20 cellular contexts compared by ENCODE assay signal in genomic region chr11:13286247-13286821, GRCh38. TPM values are rescaled to one million over a fixed set of nuclear protein-coding genes. Genes with fewer than 3 reads are reported as not detected.
DNase-seq lines count a peak whose midpoint lies in the region; ATAC-seq and TF ChIP-seq lines count a peak whose summit lies in the region.
"Had no signal": no experiment of that assay in that cellular context is flagged by ENCODE, and none has a peak within 500 bp of the region (broad histone marks: within the 10 kb centered on the region; RNA-seq: fewer than 3 reads in every experiment).

No MANE protein-coding gene starts in this region.

- H3K4me1 ChIP-seq in esophagus squamous epithelium = peaks cover 0 to 35% (median 3%) of the 10 kb centered on the region in 3 donors
- peaks cover 0 to 50% (median 0%) of the 10 kb centered on the region in 3 donors for H3K4me1 ChIP-seq in gastroesophageal sphincter
- H3K4me1 ChIP-seq in breast epithelium = no peaks in the 10 kb centered on the region

- H3K27ac ChIP-seq in esophagus squamous epithelium (no peak overlapping the region), gastroesophageal sphincter (no peak overlapping the region), breast epithelium (no peak overlapping the region)
- H3K27ac ChIP-seq: C4-2B, epithelial cell of prostate, PC-9, thoracic aorta had no signal

- no peak overlapping the region for H3K4me3 Mint-ChIP-seq in activated naive CD4-positive, alpha-beta T cell treated with anti-CD3 and anti-CD28 coated beads, Interleukin-2, amount 50 U/mL, for 24 hours
- no peak overlapping the region for H3K4me3 Mint-ChIP-seq in activated naive CD4-positive, alpha-beta T cell treated with anti-CD3 and anti-CD28 coated beads, Interleukin-2, amount 10 ng/mL, durations not matched to agents 7 days and 5 days
- H3K4me3 Mint-ChIP-seq in activated T-helper 1 cell treated with anti-CD3 and anti-CD28 coated beads, Interleukin-12 subunit alpha, Interleukin-12 subunit beta, Interleukin-2, Interleukin-4 antibody, amounts not matched to agents 30 ng/mL and 10 ng/mL and 1 ng/mL, durations not matched to agents 14 hours and 24 hours and 36 hours = peak overlapping the region; percentile 32
- H3K4me3 Mint-ChIP-seq: memory B cell; stimulated activated naive B cell treated with anti-CD40 and anti-IgM and Interleukin-4, amounts not matched to agents 10 μg/mL and 1 μg/mL and 100 μg/mL, for 72 hours had no signal

- 29 to 38% methylated on average over 2 of the region's 2 CpGs for WGBS in esophagus squamous epithelium, 2 donors
- 50% methylated on average over 2 of the region's 2 CpGs for WGBS in gastroesophageal sphincter (ENCODE audit: low coverage in 1 of 2), 2 donors

- H3K4me1 Mint-ChIP-seq in activated naive CD4-positive, alpha-beta T cell treated with anti-CD3 and anti-CD28 coated beads, Interleukin-2, amount 50 U/mL, for 24 hours = peaks cover 87% of the 10 kb centered on the region
- peaks cover 41% of the 10 kb centered on the region for H3K4me1 Mint-ChIP-seq in activated naive CD4-positive, alpha-beta T cell treated with anti-CD3 and anti-CD28 coated beads, Interleukin-2, amount 10 ng/mL, durations not matched to agents 7 days and 5 days
- H3K4me1 Mint-ChIP-seq in activated T-helper 1 cell treated with anti-CD3 and anti-CD28 coated beads, Interleukin-12 subunit alpha, Interleukin-12 subunit beta, Interleukin-2, Interleukin-4 antibody, amounts not matched to agents 30 ng/mL and 10 ng/mL and 1 ng/mL, durations not matched to agents 14 hours and 24 hours and 36 hours (ENCODE audit: low read depth) = peaks cover 90% of the 10 kb centered on the region

- no peaks in the 10 kb centered on the region for H3K9me3 ChIP-seq in esophagus squamous epithelium
- H3K9me3 ChIP-seq in gastroesophageal sphincter = no peaks in the 10 kb centered on the region
- H3K9me3 ChIP-seq in breast epithelium = no peaks in the 10 kb centered on the region
- H3K9me3 ChIP-seq: thoracic aorta had no signal

- no peak for TF ChIP-seq CTCF in esophagus squamous epithelium (IDR thresholded peaks at IDR 0.05)
- TF ChIP-seq CTCF in gastroesophageal sphincter (IDR thresholded peaks at IDR 0.05) = no peak
- TF ChIP-seq CTCF in breast epithelium (IDR thresholded peaks at IDR 0.05) = no peak

- CTCF ChIA-PET in activated naive CD4-positive, alpha-beta T cell treated with anti-CD3 and anti-CD28 coated beads, Interleukin-2, amount 10 ng/mL, durations not matched to agents 7 days and 5 days (lab: Charles Lee) = interaction anchor here (1.2 to 5.1 kb wide), 3 partner anchors 10 to 49 kb away, joined by 3 to 28 read pairs (median 4); no protein-coding TSS in a partner anchor

- H3K27me3 ChIP-seq in esophagus squamous epithelium = no peaks in the 10 kb centered on the region
- no peaks in the 10 kb centered on the region for H3K27me3 ChIP-seq in gastroesophageal sphincter
- H3K27me3 ChIP-seq in breast epithelium = no peaks in the 10 kb centered on the region

- peak; percentile 91 for ATAC-seq in left colon
- no peak for ATAC-seq in gastroesophageal sphincter

- peaks cover 10% of the 10 kb centered on the region for H3K36me3 Mint-ChIP-seq in activated naive CD4-positive, alpha-beta T cell treated with anti-CD3 and anti-CD28 coated beads, Interleukin-2, amount 50 U/mL, for 24 hours
- peaks cover 10% of the 10 kb centered on the region for H3K36me3 Mint-ChIP-seq in activated naive CD4-positive, alpha-beta T cell treated with anti-CD3 and anti-CD28 coated beads, Interleukin-2, amount 10 ng/mL, durations not matched to agents 7 days and 5 days
- H3K36me3 Mint-ChIP-seq in activated T-helper 1 cell treated with anti-CD3 and anti-CD28 coated beads, Interleukin-12 subunit alpha, Interleukin-12 subunit beta, Interleukin-2, Interleukin-4 antibody, amounts not matched to agents 30 ng/mL and 10 ng/mL and 1 ng/mL, durations not matched to agents 14 hours and 24 hours and 36 hours (ENCODE audit: low read depth) = peaks cover 23% of the 10 kb centered on the region

- DNase-seq in activated naive CD4-positive, alpha-beta T cell treated with anti-CD3 and anti-CD28 coated beads, Interleukin-2, amount 10 ng/mL, durations not matched to agents 7 days and 5 days = no peak
- no peak for DNase-seq in activated T-helper 1 cell treated with anti-CD3 and anti-CD28 coated beads, Interleukin-12 subunit alpha, Interleukin-12 subunit beta, Interleukin-2, Interleukin-4 antibody, amounts not matched to agents 30 ng/mL and 10 ng/mL and 1 ng/mL, durations not matched to agents 14 hours and 24 hours and 36 hours (ENCODE audit: low spot score)
- DNase-seq in left colon (no peak), esophagus squamous epithelium (lab: John Stamatoyannopoulos, UW) (no peak), breast epithelium (ENCODE audit: low spot score in 2 of 2) (no peak)
- DNase-seq: HCEC 1CT, MV-4-11, NCI-H1694, NCI-H2171, NCI-H510A treated with DMSO at 0.1 percent for 48 hours, PC-9, SIG-M5, SW 1271 had no signal

- H3K36me3 ChIP-seq in esophagus squamous epithelium = no peaks in the 10 kb centered on the region
- H3K36me3 ChIP-seq in gastroesophageal sphincter = no peaks in the 10 kb centered on the region
- no peaks in the 10 kb centered on the region for H3K36me3 ChIP-seq in breast epithelium
- H3K36me3 ChIP-seq: thoracic aorta had no signal

- H3K4me3 ChIP-seq in esophagus squamous epithelium (no peak overlapping the region), gastroesophageal sphincter (no peak overlapping the region), breast epithelium (no peak overlapping the region)
- H3K4me3 ChIP-seq: PC-9, thoracic aorta had no signal

- TF ChIP-seq EP300 in gastroesophageal sphincter (IDR thresholded peaks at IDR 0.05) = no peak

- H3K27me3 Mint-ChIP-seq in activated naive CD4-positive, alpha-beta T cell treated with anti-CD3 and anti-CD28 coated beads, Interleukin-2, amount 50 U/mL, for 24 hours = no peaks in the 10 kb centered on the region
- H3K27me3 Mint-ChIP-seq in activated naive CD4-positive, alpha-beta T cell treated with anti-CD3 and anti-CD28 coated beads, Interleukin-2, amount 10 ng/mL, durations not matched to agents 7 days and 5 days = no peaks in the 10 kb centered on the region
- no peaks in the 10 kb centered on the region for H3K27me3 Mint-ChIP-seq in activated T-helper 1 cell treated with anti-CD3 and anti-CD28 coated beads, Interleukin-12 subunit alpha, Interleukin-12 subunit beta, Interleukin-2, Interleukin-4 antibody, amounts not matched to agents 30 ng/mL and 10 ng/mL and 1 ng/mL, durations not matched to agents 14 hours and 24 hours and 36 hours (ENCODE audit: insufficient read depth)
- H3K27me3 Mint-ChIP-seq: memory B cell; stimulated activated naive B cell treated with anti-CD40 and anti-IgM and Interleukin-4, amounts not matched to agents 10 μg/mL and 1 μg/mL and 100 μg/mL, for 72 hours had no signal

- intact Hi-C loops in activated T-helper 1 cell treated with anti-CD3 and anti-CD28 coated beads, Interleukin-12 subunit alpha, Interleukin-12 subunit beta, Interleukin-2, Interleukin-4 antibody, amounts not matched to agents 30 ng/mL and 10 ng/mL and 1 ng/mL, durations not matched to agents 14 hours and 24 hours and 36 hours (cut with micrococcal nuclease) = loop anchor here (2.0 to 5.0 kb wide), 2 partner anchors 14 to 1606 kb away; partner anchors contain the start of gene CYP2R1
- intact Hi-C loops in left colon (cut with DNase I, micrococcal nuclease) (no loop called here), esophagus squamous epithelium (cut with DNase I) (no loop called here), breast epithelium (cut with DNase I; ENCODE audit: low total_unique reads) (no loop called here)

- H3K9me3 Mint-ChIP-seq in activated naive CD4-positive, alpha-beta T cell treated with anti-CD3 and anti-CD28 coated beads, Interleukin-2, amount 50 U/mL, for 24 hours = no peaks in the 10 kb centered on the region
- peaks cover 2% of the 10 kb centered on the region for H3K9me3 Mint-ChIP-seq in activated naive CD4-positive, alpha-beta T cell treated with anti-CD3 and anti-CD28 coated beads, Interleukin-2, amount 10 ng/mL, durations not matched to agents 7 days and 5 days
- H3K9me3 Mint-ChIP-seq in activated T-helper 1 cell treated with anti-CD3 and anti-CD28 coated beads, Interleukin-12 subunit alpha, Interleukin-12 subunit beta, Interleukin-2, Interleukin-4 antibody, amounts not matched to agents 30 ng/mL and 10 ng/mL and 1 ng/mL, durations not matched to agents 14 hours and 24 hours and 36 hours = no peaks in the 10 kb centered on the region
- H3K9me3 Mint-ChIP-seq: memory B cell had no signal

- H3K27ac Mint-ChIP-seq in activated naive CD4-positive, alpha-beta T cell treated with anti-CD3 and anti-CD28 coated beads, Interleukin-2, amount 50 U/mL, for 24 hours = peak overlapping the region; percentile 18
- H3K27ac Mint-ChIP-seq in activated naive CD4-positive, alpha-beta T cell treated with anti-CD3 and anti-CD28 coated beads, Interleukin-2, amount 10 ng/mL, durations not matched to agents 7 days and 5 days = no peak overlapping the region
- peak overlapping the region; percentile 75 for H3K27ac Mint-ChIP-seq in activated T-helper 1 cell treated with anti-CD3 and anti-CD28 coated beads, Interleukin-12 subunit alpha, Interleukin-12 subunit beta, Interleukin-2, Interleukin-4 antibody, amounts not matched to agents 30 ng/mL and 10 ng/mL and 1 ng/mL, durations not matched to agents 14 hours and 24 hours and 36 hours
- H3K27ac Mint-ChIP-seq: memory B cell; stimulated activated naive B cell treated with anti-CD40 and anti-IgM and Interleukin-4, amounts not matched to agents 10 μg/mL and 1 μg/mL and 100 μg/mL, for 72 hours had no signal

- no peak for TF ChIP-seq POLR2A in esophagus squamous epithelium (IDR thresholded peaks at IDR 0.05)
- no peak for TF ChIP-seq POLR2A in gastroesophageal sphincter (IDR thresholded peaks at IDR 0.05)
- no peak for TF ChIP-seq POLR2A in breast epithelium (IDR thresholded peaks at IDR 0.05)

RNA-seq across cellular contexts. Expression of gene BMAL1, which starts 8.7 kb away (rescaled TPM):
- 33.6 and 33.7 TPM in 2 replicates for total RNA-seq in activated T-helper 1 cell treated with anti-CD3 and anti-CD28 coated beads, Interleukin-12 subunit alpha, Interleukin-12 subunit beta, Interleukin-2, Interleukin-4 antibody, amounts not matched to agents 30 ng/mL and 10 ng/mL and 1 ng/mL, durations not matched to agents 14 hours and 24 hours and 36 hours
- total RNA-seq in left colon (10 to 100 TPM; 19.9 to 26.9 TPM), esophagus squamous epithelium (10 to 100 TPM; 21.4 to 39.5 (median 22.3) TPM), gastroesophageal sphincter (10 to 100 TPM; 32.2 to 38.4 (median 36.0) TPM), breast epithelium (10 to 100 TPM; 42.0 to 57.5 (median 48.8) TPM)
